In the genomic region with DNA sequence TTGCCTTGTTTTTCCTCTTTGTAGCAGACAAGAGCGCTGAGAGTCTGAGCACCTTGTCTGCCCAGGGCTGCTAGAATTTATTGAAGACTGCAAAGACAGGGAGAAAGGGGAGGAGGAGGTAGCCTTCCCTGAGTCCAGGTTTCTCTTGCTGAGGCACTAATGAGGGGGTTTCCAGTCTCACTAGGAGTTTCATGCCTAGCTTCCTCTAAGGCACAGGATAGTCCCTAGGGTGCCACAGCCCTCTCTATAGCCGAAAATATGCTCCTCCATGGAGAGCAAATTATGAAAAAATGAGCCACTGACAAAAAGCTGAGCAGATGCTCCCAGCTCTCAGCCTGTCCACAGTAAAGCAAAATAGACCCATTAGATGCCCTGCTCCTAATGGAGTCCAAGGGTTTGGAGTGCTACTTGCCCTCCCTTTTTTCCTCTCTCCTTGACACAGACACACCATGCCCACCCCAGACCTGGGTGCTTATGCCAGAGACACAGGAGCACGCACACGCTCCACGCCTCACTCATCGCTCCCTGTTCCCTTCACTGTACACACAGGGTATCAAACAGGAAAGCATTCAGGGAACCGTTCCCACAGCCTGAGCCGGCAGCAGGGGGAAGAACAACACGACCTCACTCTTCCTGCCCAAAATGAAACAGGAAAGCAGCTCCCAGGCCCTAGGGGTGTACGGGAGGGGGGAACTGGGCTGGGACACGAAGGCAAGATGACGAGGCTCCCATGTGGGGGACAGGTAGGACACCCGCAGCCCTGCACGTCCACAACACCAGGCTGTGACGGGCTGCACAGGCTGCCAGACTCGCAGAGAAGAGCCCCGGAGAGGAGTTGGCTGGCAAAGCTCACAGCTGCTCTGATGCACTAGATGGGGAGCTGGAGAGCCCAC, we compare ENCODE assay signal across 8 cellular contexts. TPM values are rescaled to one million over a fixed set of nuclear protein-coding genes. Genes with fewer than 3 reads are reported as not detected.
DNase-seq lines count a peak whose midpoint lies in the region; ATAC-seq and TF ChIP-seq lines count a peak whose summit lies in the region.

No MANE protein-coding gene starts in this region.

- H3K27ac Mint-ChIP-seq in CD4-positive, alpha-beta T cell, result peak overlapping the region; percentile 69
- H3K27ac Mint-ChIP-seq in neural crest cell (ENCODE audit: unreplicated experiment), result peak overlapping the region; percentile 74

- intact Hi-C loops in CD4-positive, alpha-beta T cell (cut with DNase I, micrococcal nuclease), result loop anchor here in 1 of 2 experiments (2.0 kb wide), 1 partner anchor 35 kb away; no protein-coding TSS in a partner anchor

- no peaks in the 10 kb centered on the region for H3K9me3 ChIP-seq in CD4-positive, alpha-beta T cell (ENCODE audit: control insufficient read depth, low read length)

- CTCF ChIA-PET in CD4-positive, alpha-beta T cell (lab: Charles Lee), result interaction anchor here (1.2 to 4.4 kb wide), 3 partner anchors 11 to 36 kb away, joined by 4 to 43 read pairs (median 37); a partner anchor contains a TSS

- H3K27ac ChIP-seq in CD4-positive, alpha-beta T cell (ENCODE audit: low read depth, low read length), result peak overlapping the region; percentile 5
- H3K27ac ChIP-seq in HL-60 (replicated peaks), result peak overlapping the region; percentile 77
- H3K27ac ChIP-seq in coronary artery, result peak overlapping the region; percentile 6 to 95

- no peaks in the 10 kb centered on the region for H3K27me3 ChIP-seq in CD4-positive, alpha-beta T cell (ENCODE audit: control insufficient read depth, insufficient read depth, low read length)
- no peaks in the 10 kb centered on the region for H3K27me3 ChIP-seq in HL-60 (ENCODE audit: insufficient read depth, poor library complexity, severe bottlenecking)

- H3K4me3 ChIP-seq in HL-60 (replicated peaks; ENCODE audit: insufficient read depth, low read length), result no peak overlapping the region
- H3K4me3 ChIP-seq in coronary artery, result peak overlapping the region; percentile 86

- TF ChIP-seq CTCF in CD4-positive, alpha-beta T cell (IDR thresholded peaks at IDR 0.05), result no peak
- no peak for TF ChIP-seq CTCF in HL-60 (IDR thresholded peaks at IDR 0.05; ENCODE audit: insufficient read depth, low read length)
- no peak for TF ChIP-seq CTCF in coronary artery (IDR thresholded peaks at IDR 0.05)
- TF ChIP-seq CTCF in neural crest cell (conservative IDR thresholded peaks at IDR 0.05), result no peak
- TF ChIP-seq CTCF in GM10266 (IDR thresholded peaks at IDR 0.05; ENCODE audit: control insufficient read depth, insufficient read depth, low read depth, missing control alignments), result no peak

- no peaks in the 10 kb centered on the region for H3K9me3 Mint-ChIP-seq in CD4-positive, alpha-beta T cell
- H3K9me3 Mint-ChIP-seq in neural crest cell, result no peaks in the 10 kb centered on the region

- peaks cover 31% of the 10 kb centered on the region for H3K4me1 Mint-ChIP-seq in CD4-positive, alpha-beta T cell (ENCODE audit: low read depth)
- peaks cover 23% of the 10 kb centered on the region for H3K4me1 Mint-ChIP-seq in neural crest cell

- peak overlapping the region; percentile 52 for H3K4me3 Mint-ChIP-seq in CD4-positive, alpha-beta T cell
- H3K4me3 Mint-ChIP-seq in neural crest cell, result peak overlapping the region; percentile 47

- no peak for DNase-seq in CD4-positive, alpha-beta T cell
- DNase-seq in HL-60 (ENCODE audit: low read depth in 1 of 2, low spot score in 1 of 2) (peak in 1 of 2 experiments; percentile 21), coronary artery (ENCODE audit: low spot score) (no peak), neural crest cell (ENCODE audit: low read depth, low spot score) (no peak), HuH-7.5 (ENCODE audit: low spot score) (no peak), islet precursor cell (no peak), NCI-H187 (lab: John Stamatoyannopoulos, UW) (no peak), GM10266 (ENCODE audit: extremely low spot score) (no peak)

- no peaks in the 10 kb centered on the region for H3K27me3 Mint-ChIP-seq in CD4-positive, alpha-beta T cell
- peaks cover 17% of the 10 kb centered on the region for H3K27me3 Mint-ChIP-seq in neural crest cell (ENCODE audit: low read depth)

- no peaks in the 10 kb centered on the region for H3K36me3 Mint-ChIP-seq in CD4-positive, alpha-beta T cell (ENCODE audit: low read depth)
- no peaks in the 10 kb centered on the region for H3K36me3 Mint-ChIP-seq in neural crest cell (ENCODE audit: low read depth)

- peak; percentile 9 for ATAC-seq in CD4-positive, alpha-beta T cell (ENCODE audit: poor library complexity)

- POLR2A ChIA-PET in CD4-positive, alpha-beta T cell (lab: Charles Lee), result interaction anchor here (2.6 to 4.3 kb wide), 3 partner anchors 10 to 33 kb away, joined by 24 to 55 read pairs (median 49); a partner anchor contains a TSS

RNA-seq across cellular contexts. Expression of a gene that starts 11.0 kb away (rescaled TPM):
- under 1 TPM; 0.11 to 0.14 TPM for total RNA-seq in CD4-positive, alpha-beta T cell
- 1.7 and 2.0 TPM in 2 replicates for total RNA-seq in neural crest cell

RNA-seq across cellular contexts. Expression of a gene that starts 13.1 kb away (rescaled TPM):
- total RNA-seq in CD4-positive, alpha-beta T cell, result under 1 TPM; 0.42 to 0.47 TPM
- 6.7 and 6.8 TPM in 2 replicates for total RNA-seq in neural crest cell

RNA-seq across cellular contexts. Expression of a gene that starts 45.9 kb away (rescaled TPM):
- 10 to 100 TPM; 20.8 to 21.7 TPM for total RNA-seq in CD4-positive, alpha-beta T cell
- total RNA-seq in neural crest cell, result 26.9 and 28.2 TPM in 2 replicates

Comparison
In these comparisons a context has a peak if more than half of its experiments do, and no peak if none do; other contexts are left out.
1. H3K27ac ChIP-seq: peak in every context shown above with its lines; median percentile 77 in HL-60; 50 in coronary artery; 5 in CD4-positive, alpha-beta T cell.